Comparison of ENCODE assay signal across 14 cellular contexts in the genomic region with DNA sequence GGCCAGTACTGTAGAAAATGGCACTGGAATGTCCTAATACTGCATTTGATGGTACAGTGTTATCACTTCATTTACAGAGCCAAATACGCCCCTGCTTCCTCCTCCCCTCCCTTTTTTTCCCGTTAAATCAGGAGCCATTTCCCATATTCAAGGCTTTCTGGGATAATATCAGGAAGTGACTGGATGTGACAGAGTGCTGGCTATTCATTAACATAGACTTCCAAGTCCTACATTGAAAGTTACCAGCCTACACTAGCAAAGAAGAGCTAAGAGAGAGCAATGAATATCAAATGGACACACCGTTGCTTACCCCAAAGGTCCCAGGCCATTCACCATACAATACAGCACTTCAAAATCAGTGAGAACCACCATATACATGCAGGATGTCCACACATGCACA. TPM values are rescaled to one million over a fixed set of nuclear protein-coding genes. Genes with fewer than 3 reads are reported as not detected.
DNase-seq lines count a peak whose midpoint lies in the region; ATAC-seq lines count a peak whose summit lies in the region.
"Had no signal": no experiment of that assay in that cellular context is flagged by ENCODE, and none has a peak within 500 bp of the region (broad histone marks: within the 10 kb centered on the region; RNA-seq: fewer than 3 reads in every experiment).

No MANE protein-coding gene starts in this region.

- DNase-seq in left ventricle myocardium superior, result no peak
- DNase-seq in right cardiac atrium, result no peak
- peak; percentile 72 for DNase-seq in kidney tubule cell (ENCODE audit: low spot score)
- peak; percentile 58 for DNase-seq in renal cortical epithelial cell (ENCODE audit: low read depth)
- DNase-seq in HAP-1 (ENCODE audit: low spot score in 2 of 2), result no peak
- DNase-seq: CD4-positive, CD25-positive, alpha-beta regulatory T cell; DMS79; H7 had no signal

- WGBS in right cardiac atrium, result 32% methylated on average over 3 of the region's 3 CpGs

- in situ Hi-C loops in HAP-1 (cut with MboI; ENCODE audit: low sequenced_read_pairs), result loop anchor here (5.0 kb wide), 1 partner anchor 282 kb away; no protein-coding TSS in a partner anchor

- H3K4me3 ChIP-seq in right cardiac atrium (ENCODE audit: low read length), result no peak overlapping the region
- no peak overlapping the region for H3K4me3 ChIP-seq in HAP-1
- H3K4me3 ChIP-seq: BLaER1 treated with 17β-estradiol and CSF1 and Interleukin-3, amounts not matched to agents 10 nM and 100 nM; GM23338 had no signal

- H3K36me3 ChIP-seq in HAP-1 (replicated peaks), result no peaks in the 10 kb centered on the region
- H3K36me3 ChIP-seq: BLaER1 treated with 17β-estradiol and CSF1 and Interleukin-3, amounts not matched to agents 10 nM and 100 nM had no signal

- H3K4me1 ChIP-seq in right cardiac atrium (ENCODE audit: control insufficient read depth, insufficient read depth, low read length) (peaks cover 5% of the 10 kb centered on the region), HAP-1 (no peaks in the 10 kb centered on the region)

- H3K27me3 ChIP-seq in right cardiac atrium (ENCODE audit: control insufficient read depth, insufficient read depth) (no peaks in the 10 kb centered on the region), HAP-1 (ENCODE audit: low read depth) (peaks cover 9% of the 10 kb centered on the region; the same call in 1 of the 2 replicates)
- H3K27me3 ChIP-seq: BLaER1 treated with 17β-estradiol and CSF1 and Interleukin-3, amounts not matched to agents 10 nM and 100 nM had no signal

- H3K9me3 ChIP-seq in right cardiac atrium (ENCODE audit: control insufficient read depth, low read length), result no peaks in the 10 kb centered on the region
- no peaks in the 10 kb centered on the region for H3K9me3 ChIP-seq in HAP-1
- H3K9me3 ChIP-seq: BLaER1 treated with 17β-estradiol and CSF1 and Interleukin-3, amounts not matched to agents 10 nM and 100 nM had no signal

- ATAC-seq in left ventricle myocardium superior, result peak; percentile 10
- no peak for ATAC-seq in right cardiac atrium
- ATAC-seq in GM21381 (IDR thresholded peaks at IDR 0.05; ENCODE audit: unreplicated experiment), result no peak
- no peak for ATAC-seq in HG02759 (IDR thresholded peaks at IDR 0.05; ENCODE audit: unreplicated experiment)
- ATAC-seq: GM23338, HepG2 had no signal

- intact Hi-C loops in left ventricle myocardium superior (cut with micrococcal nuclease), result no loop called here
- intact Hi-C loops in right cardiac atrium (cut with DNase I), result loop anchor here (5.0 to 10.0 kb wide), 3 partner anchors 127 to 284 kb away; no protein-coding TSS in a partner anchor

- no peak overlapping the region for H3K27ac ChIP-seq in right cardiac atrium (ENCODE audit: low read length)
- H3K27ac ChIP-seq: 22Rv1; BLaER1 treated with 17β-estradiol and CSF1 and Interleukin-3, amounts not matched to agents 10 nM and 100 nM had no signal

RNA-seq across cellular contexts. Expression of gene ABCC8, which starts 32.2 kb away (rescaled TPM):
- total RNA-seq in left ventricle myocardium superior (2.1 TPM), right cardiac atrium (1 to 10 TPM in 3 of 4 donors, under 1 TPM in 1; 0.61 to 6.8 (median 3.3) TPM), renal cortical epithelial cell (not detected in 2 replicates)
- 6.4 TPM for polyA plus RNA-seq in right cardiac atrium
- total RNA-seq: CD4-positive, CD25-positive, alpha-beta regulatory T cell; HepG2 had no signal
- polyA plus RNA-seq: CD4-positive, CD25-positive, alpha-beta regulatory T cell; HepG2 had no signal

RNA-seq across cellular contexts. Expression of gene USH1C, which starts 35.4 kb away (rescaled TPM):
- total RNA-seq in left ventricle myocardium superior, result 1.3 TPM
- total RNA-seq in right cardiac atrium, result under 1 TPM in 3 of 4 donors, not detected in 1; 0.20 to 0.61 (median 0.46) TPM
- 0.16 TPM for polyA plus RNA-seq in right cardiac atrium
- total RNA-seq in renal cortical epithelial cell, result 3.2 and 5.9 TPM in 2 replicates
- total RNA-seq: CD4-positive, CD25-positive, alpha-beta regulatory T cell; HepG2 had no signal
- polyA plus RNA-seq: CD4-positive, CD25-positive, alpha-beta regulatory T cell; HepG2 had no signal

RNA-seq across cellular contexts. Expression of gene OTOG, which starts 38.2 kb away (rescaled TPM):
- not detected for total RNA-seq in left ventricle myocardium superior
- not detected for total RNA-seq in right cardiac atrium
- polyA plus RNA-seq in right cardiac atrium, result not detected
- total RNA-seq in renal cortical epithelial cell, result not detected in 2 replicates
- total RNA-seq: CD4-positive, CD25-positive, alpha-beta regulatory T cell; HepG2 had no signal
- polyA plus RNA-seq: CD4-positive, CD25-positive, alpha-beta regulatory T cell; HepG2 had no signal

Comparison
In these comparisons a context has a peak if more than half of its experiments do, and no peak if none do; other contexts are left out.
1. DNase-seq: peak in kidney tubule cell (single experiment) and renal cortical epithelial cell (single experiment); none in left ventricle myocardium superior (single experiment), right cardiac atrium (0 of 3) and HAP-1 (0 of 2).